16 cellular contexts compared by ENCODE assay signal in genomic region chr11:132078677-132079076, GRCh38.
DNase-seq lines count a peak whose midpoint lies in the region; ATAC-seq and TF ChIP-seq lines count a peak whose summit lies in the region.
"Had no signal": no experiment of that assay in that cellular context is flagged by ENCODE, and none has a peak within 500 bp of the region (broad histone marks: within the 10 kb centered on the region; RNA-seq: fewer than 3 reads in every experiment).

No MANE protein-coding gene starts in this region.

- POLR2A ChIA-PET in IMR-90 (lab: Charles Lee; ENCODE audit: unreplicated experiment), result no interaction called here

- in situ Hi-C loops in IMR-90 (cut with MboI; ENCODE audit: low sequenced_read_pairs), result no loop called here

- H3K79me1 ChIP-seq in IMR-90 (ENCODE audit: low read depth in 1 of 2, low read length in 2 of 2), result peaks cover 14 to 30% of the 10 kb centered on the region in 2 experiments

- H4K91ac ChIP-seq in IMR-90 (ENCODE audit: insufficient read depth, low read depth, low read length), result no peak overlapping the region

- H3K23ac ChIP-seq in IMR-90 (ENCODE audit: low read depth, low read length), result no peak overlapping the region

- H3K4ac ChIP-seq in IMR-90 (ENCODE audit: low read depth, low read length), result no peak overlapping the region

- no peak overlapping the region for H4K5ac ChIP-seq in IMR-90 (ENCODE audit: low read depth, low read length)

- peaks cover 9% of the 10 kb centered on the region for H3K4me1 ChIP-seq in IMR-90 (ENCODE audit: control insufficient read depth, insufficient read depth, low read length)
- peaks cover 36% of the 10 kb centered on the region for H3K4me1 ChIP-seq in RWPE2 (ENCODE audit: insufficient read depth, poor library complexity, severe bottlenecking)

- H2AK5ac ChIP-seq in IMR-90 (ENCODE audit: low read depth, low read length), result peak overlapping the region; percentile 77; the same call in 1 of the 2 replicates

- no peak overlapping the region for H3K27ac ChIP-seq in IMR-90 (ENCODE audit: insufficient read depth, low read length)
- peak overlapping the region; percentile 100 for H3K27ac ChIP-seq in RWPE2 (ENCODE audit: poor library complexity, severe bottlenecking)
- H3K27ac ChIP-seq in cingulate gyrus (ENCODE audit: low read depth, low read length), result peak overlapping the region; percentile 49
- H3K27ac ChIP-seq: BLaER1 treated with 17β-estradiol and CSF1 and Interleukin-3, amounts not matched to agents 10 nM and 100 nM had no signal

- dilution Hi-C loops in IMR-90 (cut with HindIII; ENCODE audit: low sequenced_read_pairs, unreplicated experiment), result no loop called here

- intact Hi-C loops in IMR-90 (cut with micrococcal nuclease), result no loop called here

- no peak for TF ChIP-seq RAD21 in IMR-90 (IDR thresholded peaks at IDR 0.05; ENCODE audit: low read length)

- WGBS in IMR-90 (ENCODE audit: extremely low coverage in 2 of 2, insufficient read length in 1 of 2), 2 experiments, result 60% methylated on average over 1 of the region's 8 CpGs; no CpG with 5 or more reads in 1 of the 2 experiments

- peaks cover 7% of the 10 kb centered on the region; the same call in 1 of the 2 replicates for H3K9me3 ChIP-seq in IMR-90 (ENCODE audit: control insufficient read depth, insufficient read depth, low read length)
- peaks cover 3% of the 10 kb centered on the region for H3K9me3 ChIP-seq in RWPE2 (ENCODE audit: severe bottlenecking)
- H3K9me3 ChIP-seq: BLaER1 treated with 17β-estradiol and CSF1 and Interleukin-3, amounts not matched to agents 10 nM and 100 nM had no signal

- H3K36me3 ChIP-seq in IMR-90 (ENCODE audit: control insufficient read depth, insufficient read depth, low read length) (no peaks in the 10 kb centered on the region), RWPE2 (ENCODE audit: low read depth) (0 out of 2 replicates have a peak, but pooled peaks cover 3% of the 10 kb centered on the region)
- H3K36me3 ChIP-seq: BLaER1 treated with 17β-estradiol and CSF1 and Interleukin-3, amounts not matched to agents 10 nM and 100 nM had no signal

- CTCF ChIA-PET in IMR-90 (lab: Yijun Ruan, JAX), result no interaction called here

- H4K20me1 ChIP-seq in IMR-90 (ENCODE audit: insufficient read depth, low read length), result no peaks in the 10 kb centered on the region
- H4K20me1 ChIP-seq: BLaER1 treated with 17β-estradiol and CSF1 and Interleukin-3, amounts not matched to agents 10 nM and 100 nM had no signal

- BruUV-seq in IMR-90 (replicated peaks; lab: Mats Ljungman, UMichigan), result no TSS peak

- peaks cover 7% of the 10 kb centered on the region for H3K9me1 ChIP-seq in IMR-90 (ENCODE audit: insufficient read depth, low read length)

- H3K9ac ChIP-seq in IMR-90 (ENCODE audit: low read depth, low read length), result no peak overlapping the region
- H3K9ac ChIP-seq: BLaER1 treated with 17β-estradiol and CSF1 and Interleukin-3, amounts not matched to agents 10 nM and 100 nM had no signal

- TF ChIP-seq POLR2A in IMR-90 (IDR thresholded peaks at IDR 0.05; ENCODE audit: low read depth, low read length), result no peak

- no peak overlapping the region; the same call in 1 of the 2 replicates for H2BK120ac ChIP-seq in IMR-90 (ENCODE audit: low read depth, low read length)

- H3K18ac ChIP-seq in IMR-90 (ENCODE audit: low read depth, low read length), result no peak overlapping the region

- H2AK9ac ChIP-seq in IMR-90 (replicated peaks; ENCODE audit: low read depth, low read length, poor library complexity), result no peak overlapping the region

- ATAC-seq in IMR-90 (ENCODE audit: low read depth) (no peak), RWPE2 (ENCODE audit: low read depth) (no peak), GM18909 (IDR thresholded peaks at IDR 0.05; ENCODE audit: poor library complexity, unreplicated experiment) (no peak), GM21825 (IDR thresholded peaks at IDR 0.05; ENCODE audit: unreplicated experiment) (no peak)
- ATAC-seq: HepG2 had no signal

- 0 out of 2 replicates have a peak overlapping the region, but pooled peaks have one; percentile 12 for H3K14ac ChIP-seq in IMR-90 (replicated peaks; ENCODE audit: low read depth, low read length)

- H3K56ac ChIP-seq in IMR-90 (ENCODE audit: extremely low read depth, insufficient read depth, low read length), result no peak overlapping the region

- peak overlapping the region; percentile 8 to 57; a peak in 1 of 4 replicates for H4K8ac ChIP-seq in IMR-90 (ENCODE audit: low read depth in 2 of 2, low read length in 2 of 2)

- DNase-seq in IMR-90, result no peak
- DNase-seq in RWPE2 (ENCODE audit: low spot score), result no peak
- DNase-seq in pons (ENCODE audit: low spot score), result peak; percentile 58
- DNase-seq in activated T-cell treated with anti-CD3 and anti-CD28 coated beads, Interleukin-2, amount 50 U/mL, for 48 hours, result no peak
- DNase-seq: ACHN; Calu3; CD4-positive, alpha-beta T cell; DMS 273 treated with DMSO at 0.1 percent for 48 hours; EL; HCEC 1CT; HFFc6 had no signal

- H3K4me3 ChIP-seq in IMR-90 (ENCODE audit: insufficient read depth, low read depth, low read length) (no peak overlapping the region), RWPE2 (ENCODE audit: severe bottlenecking) (no peak overlapping the region)
- H3K4me3 ChIP-seq: BLaER1 treated with 17β-estradiol and CSF1 and Interleukin-3, amounts not matched to agents 10 nM and 100 nM had no signal

- TF ChIP-seq CTCF in IMR-90 (conservative IDR thresholded peaks at IDR 0.05; ENCODE audit: low read depth, low read length) (no peak), RWPE2 (IDR thresholded peaks at IDR 0.05; ENCODE audit: poor library complexity, severe bottlenecking) (no peak)

- H2BK5ac ChIP-seq in IMR-90 (ENCODE audit: low read depth, low read length, poor library complexity, severe bottlenecking), result no peak overlapping the region

- no peak overlapping the region for H2AFZ ChIP-seq in IMR-90 (replicated peaks; ENCODE audit: low read length, poor library complexity)

- peak overlapping the region; percentile 78; the same call in 2 of the 3 replicates for H2BK15ac ChIP-seq in IMR-90 (ENCODE audit: low read depth, low read length)

- H3K27me3 ChIP-seq in IMR-90 (ENCODE audit: control insufficient read depth, insufficient read depth, low read length) (no peaks in the 10 kb centered on the region), RWPE2 (ENCODE audit: insufficient read depth, poor library complexity, severe bottlenecking) (no peaks in the 10 kb centered on the region)
- H3K27me3 ChIP-seq: BLaER1 treated with 17β-estradiol and CSF1 and Interleukin-3, amounts not matched to agents 10 nM and 100 nM had no signal

- H3K4me2 ChIP-seq in IMR-90 (ENCODE audit: low read depth, low read length), result no peak overlapping the region

- H2BK20ac ChIP-seq in IMR-90 (ENCODE audit: low read depth, low read length), result no peak overlapping the region; the same call in 1 of the 2 replicates

TF ChIP-seq in IMR-90, 13 proteins besides CTCF, POLR2A, EP300 and RAD21:
- TF ChIP-seq RCOR1 (IDR thresholded peaks at IDR 0.05; ENCODE audit: insufficient replicate concordance, low read length) (no peak), NFE2L2 (IDR thresholded peaks at IDR 0.05; ENCODE audit: low read depth, low read length) (no peak), CHD1 (IDR thresholded peaks at IDR 0.05; ENCODE audit: low read depth, low read length) (no peak), MAZ (IDR thresholded peaks at IDR 0.05; ENCODE audit: borderline replicate concordance, low read depth, low read length) (no peak), ELK1 (IDR thresholded peaks at IDR 0.05; ENCODE audit: borderline replicate concordance, low read depth, low read length) (no peak), CEBPB (IDR thresholded peaks at IDR 0.05; ENCODE audit: low read depth, low read length) (no peak), MAFK (IDR thresholded peaks at IDR 0.05; ENCODE audit: low read depth, low read length) (no peak), BHLHE40 (IDR thresholded peaks at IDR 0.05; ENCODE audit: low read depth, low read length) (no peak), MXI1 (IDR thresholded peaks at IDR 0.05; ENCODE audit: borderline replicate concordance, low read depth, low read length) (no peak), FOS (IDR thresholded peaks at IDR 0.05; ENCODE audit: low read depth, low read length) (no peak)
- TF ChIP-seq, protein P1, sequence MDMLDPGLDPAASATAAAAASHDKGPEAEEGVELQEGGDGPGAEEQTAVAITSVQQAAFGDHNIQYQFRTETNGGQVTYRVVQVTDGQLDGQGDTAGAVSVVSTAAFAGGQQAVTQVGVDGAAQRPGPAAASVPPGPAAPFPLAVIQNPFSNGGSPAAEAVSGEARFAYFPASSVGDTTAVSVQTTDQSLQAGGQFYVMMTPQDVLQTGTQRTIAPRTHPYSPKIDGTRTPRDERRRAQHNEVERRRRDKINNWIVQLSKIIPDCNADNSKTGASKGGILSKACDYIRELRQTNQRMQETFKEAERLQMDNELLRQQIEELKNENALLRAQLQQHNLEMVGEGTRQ (IDR thresholded peaks at IDR 0.05; ENCODE audit: low read depth, low read length), result no peak
